Comparison of ENCODE assay signal across 24 cellular contexts in the genomic region with DNA sequence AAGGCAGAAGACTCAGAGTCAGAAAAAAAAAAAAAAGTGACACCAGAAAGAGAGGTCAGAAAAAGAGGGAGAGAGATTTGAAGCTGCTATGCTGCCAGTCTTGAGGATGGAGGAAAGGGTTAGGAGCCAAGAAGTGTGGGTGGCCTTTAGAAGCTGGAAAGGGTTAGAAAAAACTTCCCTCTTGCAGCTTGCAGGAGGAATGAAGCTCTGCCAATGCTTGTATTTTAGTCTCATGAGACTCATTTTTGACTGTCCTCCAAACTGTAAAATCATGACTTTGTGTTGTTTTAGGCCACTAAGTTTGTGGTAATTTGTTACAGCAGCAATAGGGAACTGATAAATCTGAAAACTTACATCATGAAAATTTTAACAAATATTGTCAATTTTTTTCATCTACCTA.
"Had no signal": no experiment of that assay in that cellular context is flagged by ENCODE, and none has a peak within 500 bp of the region (broad histone marks: within the 10 kb centered on the region; RNA-seq: fewer than 3 reads in every experiment).

No MANE protein-coding gene starts in this region.

- H3K4me3 Mint-ChIP-seq: activated B cell treated with CpG ODN at 0.5 μM for 24 hours; activated CD4-positive, alpha-beta T cell treated with anti-CD3 and anti-CD28 coated beads, Interleukin-2, amount 10 ng/mL, durations not matched to agents 24 days and 14 days; activated CD8-positive, alpha-beta memory T cell treated with anti-CD3 and anti-CD28 coated beads, Interleukin-2, amount 10 ng/mL, durations not matched to agents 7 days and 5 days; activated naive CD4-positive, alpha-beta T cell treated with anti-CD3 and anti-CD28 coated beads, Interleukin-2, amount 50 U/mL, for 24 hours; activated T-cell treated with anti-CD3 and anti-CD28 coated beads, Interleukin-2, amount 50 U/mL, for 24 hours; activated T-helper 1 cell treated with anti-CD3 and anti-CD28 coated beads, Interleukin-12 subunit alpha, Interleukin-12 subunit beta, Interleukin-2, Interleukin-4 antibody, amounts not matched to agents 30 ng/mL and 10 ng/mL and 1 ng/mL, durations not matched to agents 14 hours and 24 hours and 36 hours; central memory CD8-positive, alpha-beta T cell; T-helper 17 cell had no signal

- ATAC-seq: activated CD8-positive, alpha-beta memory T cell treated with anti-CD3 and anti-CD28 coated beads, Interleukin-2, amount 10 ng/mL, durations not matched to agents 7 days and 5 days; body of pancreas; K562; PC-3; T-helper 17 cell had no signal

- H3K4me3 ChIP-seq: body of pancreas, K562 had no signal

- H3K27ac Mint-ChIP-seq: activated B cell treated with CpG ODN at 0.5 μM for 24 hours; activated CD4-positive, alpha-beta T cell treated with anti-CD3 and anti-CD28 coated beads, Interleukin-2, amount 10 ng/mL, durations not matched to agents 24 days and 14 days; activated CD8-positive, alpha-beta memory T cell treated with anti-CD3 and anti-CD28 coated beads, Interleukin-2, amount 10 ng/mL, durations not matched to agents 7 days and 5 days; activated naive CD4-positive, alpha-beta T cell treated with anti-CD3 and anti-CD28 coated beads, Interleukin-2, amount 50 U/mL, for 24 hours; activated T-cell treated with anti-CD3 and anti-CD28 coated beads, Interleukin-2, amount 50 U/mL, for 24 hours; activated T-helper 1 cell treated with anti-CD3 and anti-CD28 coated beads, Interleukin-12 subunit alpha, Interleukin-12 subunit beta, Interleukin-2, Interleukin-4 antibody, amounts not matched to agents 30 ng/mL and 10 ng/mL and 1 ng/mL, durations not matched to agents 14 hours and 24 hours and 36 hours; T-helper 17 cell had no signal

- H3K27ac ChIP-seq: body of pancreas had no signal

- H3K4me1 Mint-ChIP-seq: activated B cell treated with CpG ODN at 0.5 μM for 24 hours; activated naive CD4-positive, alpha-beta T cell treated with anti-CD3 and anti-CD28 coated beads, Interleukin-2, amount 50 U/mL, for 24 hours; central memory CD8-positive, alpha-beta T cell had no signal

- H3K4me1 ChIP-seq: body of pancreas had no signal

- H3K9me3 ChIP-seq: body of pancreas had no signal

- H3K27me3 Mint-ChIP-seq: activated B cell treated with CpG ODN at 0.5 μM for 24 hours; activated CD4-positive, alpha-beta T cell treated with anti-CD3 and anti-CD28 coated beads, Interleukin-2, amount 10 ng/mL, durations not matched to agents 24 days and 14 days; activated CD8-positive, alpha-beta memory T cell treated with anti-CD3 and anti-CD28 coated beads, Interleukin-2, amount 10 ng/mL, durations not matched to agents 7 days and 5 days; activated naive CD4-positive, alpha-beta T cell treated with anti-CD3 and anti-CD28 coated beads, Interleukin-2, amount 50 U/mL, for 24 hours; activated T-cell treated with anti-CD3 and anti-CD28 coated beads, Interleukin-2, amount 50 U/mL, for 24 hours; central memory CD8-positive, alpha-beta T cell; T-helper 17 cell had no signal

- H3K27me3 ChIP-seq: body of pancreas had no signal

- DNase-seq: activated B cell treated with CpG ODN at 0.5 μM for 24 hours; activated CD4-positive, alpha-beta T cell treated with anti-CD3 and anti-CD28 coated beads for 1 hour; activated CD4-positive, alpha-beta T cell treated with anti-CD3 and anti-CD28 coated beads, Interleukin-2, amount 10 ng/mL, durations not matched to agents 24 days and 14 days; activated CD4-positive, alpha-beta T cell treated with anti-CD3 and anti-CD28 coated beads, Interleukin-2, amount 50 U/mL, for 48 hours; activated CD8-positive, alpha-beta memory T cell treated with anti-CD3 and anti-CD28 coated beads, Interleukin-2, amount 10 ng/mL, durations not matched to agents 7 days and 5 days; activated effector memory CD4-positive, alpha-beta T cell treated with Interleukin-2 at 50 U/mL for 16 hours; activated naive CD4-positive, alpha-beta T cell; activated T-cell treated with anti-CD3 and anti-CD28 coated beads, Interleukin-2, amount 50 U/mL, for 24 hours; aorta; body of pancreas; Karpas-422; NCI-H1930; NCI-H2171 treated with DMSO at 0.1 percent for 48 hours; NCI-H345; NCI-H510A; NCI-H69; PC-3; SHP77 treated with DMSO at 0.1 percent for 48 hours; T-helper 17 cell; T-helper 9 cell had no signal

- H3K9me3 Mint-ChIP-seq: activated CD4-positive, alpha-beta T cell treated with anti-CD3 and anti-CD28 coated beads, Interleukin-2, amount 10 ng/mL, durations not matched to agents 24 days and 14 days; activated naive CD4-positive, alpha-beta T cell treated with anti-CD3 and anti-CD28 coated beads, Interleukin-2, amount 50 U/mL, for 24 hours; central memory CD8-positive, alpha-beta T cell had no signal
